25 cellular contexts compared by ENCODE assay signal in the genomic region with DNA sequence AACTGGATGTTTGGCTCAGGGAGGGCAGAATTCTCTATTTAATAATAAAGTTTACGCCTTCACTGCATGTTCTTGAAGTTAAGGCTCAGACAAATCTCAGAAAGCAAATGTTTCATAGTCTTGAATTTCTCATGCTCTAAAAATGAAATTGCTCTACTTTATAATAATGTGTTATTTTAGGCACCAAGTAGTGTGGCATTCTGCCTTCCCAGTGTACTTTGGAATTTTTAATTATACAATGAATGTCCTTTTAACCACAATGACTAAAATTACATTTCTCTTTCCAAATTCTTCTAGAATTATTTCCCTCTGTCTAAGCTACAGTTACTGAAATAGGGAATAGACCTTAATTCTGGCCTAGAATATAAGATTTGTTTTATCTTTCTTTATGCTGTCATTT.
A peak's percentile ranks its signal among the peaks of the same experiment; 100 is the strongest.
DNase-seq lines count a peak whose midpoint lies in the region; ATAC-seq and TF ChIP-seq lines count a peak whose summit lies in the region.
"Had no signal": no experiment of that assay in that cellular context is flagged by ENCODE, and none has a peak within 500 bp of the region (broad histone marks: within the 10 kb centered on the region; RNA-seq: fewer than 3 reads in every experiment).

No MANE protein-coding gene starts in this region.

- no peak overlapping the region for H3K4me2 ChIP-seq in fibroblast of lung (ENCODE audit: extremely low read depth, insufficient read depth, low read length)
- H3K4me2 ChIP-seq: PC-9 had no signal

- DNase-seq in AG04450 (ENCODE audit: low read depth, low spot score), result no peak
- DNase-seq in SJSA1 (ENCODE audit: low read depth in 1 of 2, low spot score in 2 of 2), result no peak
- DNase-seq in fibroblast of lung (ENCODE audit: low read depth in 2 of 2), result peak; percentile 31 to 79
- no peak for DNase-seq in sigmoid colon
- no peak for DNase-seq in NCI-H128 (lab: John Stamatoyannopoulos, UW; ENCODE audit: unreplicated experiment)
- no peak for DNase-seq in stimulated activated CD4-positive, alpha-beta T cell treated with anti-CD3 and anti-CD28 coated beads, Interleukin-4, amount 100 ng/mL, for 24 hours
- DNase-seq in foreskin fibroblast, result no peak
- DNase-seq: activated B cell treated with CpG ODN at 0.5 μM for 24 hours; activated CD4-positive, alpha-beta memory T cell treated with anti-CD3 and anti-CD28 coated beads, Interleukin-2, amount 10 ng/mL, durations not matched to agents 7 days and 5 days; activated naive CD4-positive, alpha-beta T cell treated with Interleukin-2 at 50 U/mL for 16 hours; activated T-cell treated with anti-CD3 and anti-CD28 coated beads, Interleukin-2, amount 50 U/mL, for 24 hours; body of pancreas; CD4-positive, alpha-beta memory T cell; DMS53; mammary epithelial cell; MG63; naive B cell; NCI-H146; NCI-H2227 treated with DMSO at 0.1 percent for 48 hours; NCI-H82; ovary; PC-9; small intestine; stimulated activated CD4-positive, alpha-beta T cell treated with anti-CD3 and anti-CD28 coated beads, Interleukin-4, amount 100 ng/mL, for 1 hour had no signal

- no peak for TF ChIP-seq EP300 in sigmoid colon (IDR thresholded peaks at IDR 0.05)

- H2AFZ ChIP-seq in fibroblast of lung (ENCODE audit: low read length), result no peak overlapping the region
- H2AFZ ChIP-seq: PC-9 had no signal

- H3K4me3 ChIP-seq in AG04450 (ENCODE audit: low read depth, low read length) (no peak overlapping the region), SJSA1 (no peak overlapping the region), fibroblast of lung (replicated peaks in 1 of 4; ENCODE audit: control extremely low read depth in 1 of 4, insufficient read depth in 1 of 4, low read depth in 3 of 4, low read length in 4 of 4) (no peak overlapping the region), sigmoid colon (no peak overlapping the region), foreskin fibroblast (ENCODE audit: low read depth in 1 of 2, low read length in 2 of 2) (no peak overlapping the region)
- H3K4me3 ChIP-seq: body of pancreas, MG63, ovary, PC-9 had no signal

- intact Hi-C loops in sigmoid colon (cut with DNase I), result no loop called here

- POLR2A ChIA-PET in AG04450 (lab: Yijun Ruan, JAX), result interaction anchor here (2.0 kb wide), 1 partner anchor 9 kb away, joined by 5 read pairs; no protein-coding TSS in a partner anchor

- no peak for TF ChIP-seq CTCF in AG04450 (IDR thresholded peaks at IDR 0.05; ENCODE audit: low read depth, low read length)
- no peak for TF ChIP-seq CTCF in fibroblast of lung (conservative IDR thresholded peaks at IDR 0.05 in 1 of 2, IDR thresholded peaks at IDR 0.05 in 1 of 2; ENCODE audit: low read depth in 1 of 2, low read length in 2 of 2)
- no peak for TF ChIP-seq CTCF in sigmoid colon (IDR thresholded peaks at IDR 0.05)
- no peak for TF ChIP-seq CTCF in foreskin fibroblast (IDR thresholded peaks at IDR 0.05; ENCODE audit: low read depth, low read length)

- TF ChIP-seq POLR2A in sigmoid colon (IDR thresholded peaks at IDR 0.05), result no peak

- H3K27me3 ChIP-seq in AG04450 (ENCODE audit: control insufficient read depth, insufficient read depth, low read length), result no peaks in the 10 kb centered on the region
- H3K27me3 ChIP-seq in SJSA1 (replicated peaks), result no peaks in the 10 kb centered on the region
- no peaks in the 10 kb centered on the region for H3K27me3 ChIP-seq in fibroblast of lung (ENCODE audit: control insufficient read depth, insufficient read depth, low read length)
- no peaks in the 10 kb centered on the region for H3K27me3 ChIP-seq in sigmoid colon
- H3K27me3 ChIP-seq: body of pancreas, MG63, ovary had no signal

- H4K20me1 ChIP-seq in fibroblast of lung (ENCODE audit: control insufficient read depth, extremely low read depth, insufficient read depth, low read length), result no peaks in the 10 kb centered on the region

- H3K36me3 ChIP-seq in SJSA1 (no peaks in the 10 kb centered on the region), fibroblast of lung (ENCODE audit: control insufficient read depth, insufficient read depth, low read length) (no peaks in the 10 kb centered on the region), sigmoid colon (no peaks in the 10 kb centered on the region)
- H3K36me3 ChIP-seq: MG63, ovary had no signal

- no peak for ATAC-seq in esophagus mucosa
- ATAC-seq: body of pancreas had no signal

- no peaks in the 10 kb centered on the region; the same call in 1 of the 2 replicates for H3K9me3 ChIP-seq in AG04450 (ENCODE audit: control insufficient read depth, insufficient read depth, low read length)
- H3K9me3 ChIP-seq in SJSA1 (replicated peaks), result peaks cover 5% of the 10 kb centered on the region; the same call in 1 of the 2 replicates
- no peaks in the 10 kb centered on the region for H3K9me3 ChIP-seq in fibroblast of lung (ENCODE audit: control insufficient read depth, insufficient read depth, low read depth, low read length)
- no peaks in the 10 kb centered on the region for H3K9me3 ChIP-seq in sigmoid colon
- H3K9me3 ChIP-seq: body of pancreas, ovary had no signal

- 90 to 93% methylated on average over 1 of the region's 1 CpG for WGBS in sigmoid colon, 2 donors

- CTCF ChIA-PET in AG04450 (lab: Charles Lee), result no interaction called here

- H3K27ac ChIP-seq in AG04450 (ENCODE audit: low read depth, low read length), result peak overlapping the region; percentile 47
- H3K27ac ChIP-seq in SJSA1, result peak overlapping the region; percentile 13; the same call in 1 of the 2 replicates
- H3K27ac ChIP-seq in fibroblast of lung (ENCODE audit: insufficient read depth, low read length), result no peak overlapping the region
- H3K27ac ChIP-seq in sigmoid colon, result peak overlapping the region; percentile 41 to 79 (median 51)
- H3K27ac ChIP-seq: ovary, PC-9 had no signal

- no peak overlapping the region for H3K9ac ChIP-seq in fibroblast of lung (ENCODE audit: insufficient read depth, low read length)

- H3K4me1 ChIP-seq in SJSA1 (replicated peaks), result peaks cover 57% of the 10 kb centered on the region
- H3K4me1 ChIP-seq in fibroblast of lung (ENCODE audit: control insufficient read depth, extremely low read depth, insufficient read depth, low read length), result peaks cover 23% of the 10 kb centered on the region
- H3K4me1 ChIP-seq in sigmoid colon, result peaks cover 0 to 38% (median 34%) of the 10 kb centered on the region in 4 donors

- H3K79me2 ChIP-seq in fibroblast of lung (ENCODE audit: control insufficient read depth, insufficient read depth, low read length), result no peaks in the 10 kb centered on the region

Comparison
In these comparisons a context has a peak if more than half of its experiments do, and no peak if none do; other contexts are left out.
1. DNase-seq: peak in fibroblast of lung (2 of 2); none in AG04450 (single experiment), SJSA1 (0 of 2), sigmoid colon (single experiment), NCI-H128 (single experiment), stimulated activated CD4-positive, alpha-beta T cell treated with anti-CD3 and anti-CD28 coated beads, Interleukin-4, amount 100 ng/mL, for 24 hours (single experiment) and foreskin fibroblast (0 of 2).